In the genomic region with DNA sequence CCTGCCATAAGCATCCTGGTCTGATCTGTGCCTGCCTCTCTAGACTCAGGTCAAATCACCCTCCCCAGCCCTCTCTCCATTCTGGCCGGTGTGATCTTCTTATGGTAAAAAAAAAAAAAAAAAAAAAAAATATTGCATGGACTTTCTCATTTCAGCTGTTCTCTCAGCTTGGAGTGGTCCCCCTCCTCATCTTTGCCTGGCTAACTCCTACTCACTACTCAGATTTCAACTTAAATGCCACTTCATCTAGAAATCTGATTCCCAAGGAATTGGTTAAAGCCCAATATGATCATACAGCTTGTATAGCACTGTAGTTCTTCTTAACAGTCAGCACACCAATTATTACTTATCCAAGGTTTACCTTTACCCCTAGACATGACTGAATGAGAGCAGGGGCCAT, we compare ENCODE assay signal across 16 cellular contexts.
DNase-seq lines count a peak whose midpoint lies in the region; ATAC-seq, FAIRE-seq and TF ChIP-seq lines count a peak whose summit lies in the region.
"Had no signal": no experiment of that assay in that cellular context is flagged by ENCODE, and none has a peak within 500 bp of the region (broad histone marks: within the 10 kb centered on the region; RNA-seq: fewer than 3 reads in every experiment).

No MANE protein-coding gene starts in this region.

- H4K91ac ChIP-seq in IMR-90 (ENCODE audit: insufficient read depth, low read depth, low read length), result peak overlapping the region; percentile 92

- no peak for TF ChIP-seq EP300 in A549 (IDR thresholded peaks at IDR 0.05)

- no peak for FAIRE-seq in A549 (lab: Jason Lieb, UNC)

- no TSS peak for BruUV-seq in IMR-90 (replicated peaks; lab: Mats Ljungman, UMichigan)

- H3K23ac ChIP-seq in IMR-90 (ENCODE audit: low read depth, low read length), result peak overlapping the region; percentile 44; the same call in 1 of the 2 replicates

- H4K20me1 ChIP-seq in IMR-90 (ENCODE audit: insufficient read depth, low read length), result no peaks in the 10 kb centered on the region

- POLR2A ChIA-PET in A549 (lab: Yijun Ruan, JAX), result interaction anchor here (1.1 kb wide), 1 partner anchor 20 kb away, joined by 14 read pairs; no protein-coding TSS in a partner anchor
- POLR2A ChIA-PET in IMR-90 (lab: Charles Lee; ENCODE audit: unreplicated experiment), result interaction anchor here (0.6 to 0.9 kb wide), 2 partner anchors 35 to 853 kb away, joined by 3 to 12 read pairs; no protein-coding TSS in a partner anchor

- H3K4me1 ChIP-seq in A549, result peaks cover 38% of the 10 kb centered on the region
- peaks cover 21% of the 10 kb centered on the region for H3K4me1 ChIP-seq in IMR-90 (ENCODE audit: control insufficient read depth, insufficient read depth, low read length)
- H3K4me1 ChIP-seq in mucosa of rectum (ENCODE audit: control insufficient read depth in 2 of 2, insufficient read depth in 2 of 2, low read length in 2 of 2), result peaks cover 15 to 26% of the 10 kb centered on the region in 2 donors

- peaks cover 6% of the 10 kb centered on the region; the same call in 1 of the 2 replicates for H3K9me1 ChIP-seq in IMR-90 (ENCODE audit: insufficient read depth, low read length)

- DNase-seq in A549 (ENCODE audit: low read depth in 1 of 2, low spot score in 1 of 2) (no peak), IMR-90 (peak; percentile 27), brain microvascular endothelial cell (peak; percentile 16), MG63 (no peak), DMS 273 (lab: John Stamatoyannopoulos, UW; ENCODE audit: unreplicated experiment) (no peak)
- no peak for DNase-seq in stimulated activated CD8-positive, alpha-beta memory T cell treated with anti-CD3 and anti-CD28 coated beads, Interleukin-4, amount 100 ng/mL, for 48 hours
- DNase-seq: activated naive CD4-positive, alpha-beta T cell treated with anti-CD3 and anti-CD28 coated beads, Interleukin-2, amount 10 ng/mL, durations not matched to agents 7 days and 5 days; central memory CD4-positive, alpha-beta T cell; hippocampal formation; left ventricle myocardium superior; NCI-H1417 treated with DMSO at 0.1 percent for 48 hours; NCI-H748 treated with DMSO at 0.1 percent for 48 hours; stimulated activated CD4-positive, alpha-beta T cell treated with anti-CD3 and anti-CD28 coated beads, Interleukin-12 subunit alpha, Interleukin-12 subunit beta, amount 100 ng/mL, for 4 hours; upper lobe of left lung had no signal

- dilution Hi-C loops in IMR-90 (cut with HindIII; ENCODE audit: low sequenced_read_pairs, unreplicated experiment), result no loop called here

- H3K4me3 ChIP-seq in A549, result no peak overlapping the region
- no peak overlapping the region for H3K4me3 ChIP-seq in IMR-90 (ENCODE audit: insufficient read depth, low read depth, low read length)
- H3K4me3 ChIP-seq in brain microvascular endothelial cell (ENCODE audit: low read depth, low read length), result no peak overlapping the region
- H3K4me3 ChIP-seq in mucosa of rectum (ENCODE audit: low read length in 2 of 2), result no peak overlapping the region
- no peak overlapping the region for H3K4me3 ChIP-seq in MG63
- H3K4me3 ChIP-seq: upper lobe of left lung had no signal

- peak overlapping the region; percentile 93 for H2BK120ac ChIP-seq in IMR-90 (ENCODE audit: low read depth, low read length)

- intact Hi-C loops in IMR-90 (cut with micrococcal nuclease), result loop anchor here (1.0 kb wide), 2 partner anchors 20 to 50 kb away; no protein-coding TSS in a partner anchor

- H3K4me2 ChIP-seq in A549 (peak overlapping the region; percentile 58; the same call in 2 of the 3 replicates), IMR-90 (ENCODE audit: low read depth, low read length) (peak overlapping the region; percentile 13; the same call in 1 of the 2 replicates)

- peak overlapping the region; percentile 83 to 88 for H4K8ac ChIP-seq in IMR-90 (ENCODE audit: low read depth in 2 of 2, low read length in 2 of 2)

- H3K79me1 ChIP-seq in IMR-90 (ENCODE audit: low read depth in 1 of 2, low read length in 2 of 2), result no peaks in the 10 kb centered on the region; a peak in 1 of 4 replicates

- H3K27ac ChIP-seq in A549 (peak overlapping the region; percentile 45 to 72), IMR-90 (ENCODE audit: insufficient read depth, low read length) (peak overlapping the region; percentile 97), brain microvascular endothelial cell (peak overlapping the region; percentile 93), mucosa of rectum (ENCODE audit: low read depth in 2 of 2, low read length in 2 of 2) (peak overlapping the region; percentile 35 to 56)

- H3K9me3 ChIP-seq in A549 (no peaks in the 10 kb centered on the region), IMR-90 (ENCODE audit: control insufficient read depth, insufficient read depth, low read length) (no peaks in the 10 kb centered on the region), mucosa of rectum (ENCODE audit: control insufficient read depth in 2 of 2, low read length in 2 of 2) (no peaks in the 10 kb centered on the region), MG63 (no peaks in the 10 kb centered on the region)
- H3K9me3 ChIP-seq: upper lobe of left lung had no signal

- peak overlapping the region; percentile 89 for H3K56ac ChIP-seq in IMR-90 (ENCODE audit: extremely low read depth, insufficient read depth, low read length)

- H3K9ac ChIP-seq in IMR-90 (ENCODE audit: low read depth, low read length), result no peak overlapping the region
- H3K9ac ChIP-seq in mucosa of rectum (ENCODE audit: low read depth in 1 of 2, low read length in 2 of 2), result no peak overlapping the region

- peak overlapping the region; percentile 3 for H2AK9ac ChIP-seq in IMR-90 (replicated peaks; ENCODE audit: low read depth, low read length, poor library complexity)

- H4K5ac ChIP-seq in IMR-90 (ENCODE audit: low read depth, low read length), result peak overlapping the region; percentile 58

- H2AK5ac ChIP-seq in IMR-90 (ENCODE audit: low read depth, low read length), result peak overlapping the region; percentile 72

- TF ChIP-seq POLR2A in A549 (IDR thresholded peaks at IDR 0.05; ENCODE audit: low read length) (no peak), IMR-90 (IDR thresholded peaks at IDR 0.05; ENCODE audit: low read depth, low read length) (no peak)

- TF ChIP-seq RAD21 in A549 (conservative IDR thresholded peaks at IDR 0.05 in 1 of 2, IDR thresholded peaks at IDR 0.05 in 1 of 2) (no peak), IMR-90 (IDR thresholded peaks at IDR 0.05; ENCODE audit: low read length) (no peak)

- H3K36me3 ChIP-seq in IMR-90 (ENCODE audit: control insufficient read depth, insufficient read depth, low read length) (no peaks in the 10 kb centered on the region), brain microvascular endothelial cell (replicated peaks) (no peaks in the 10 kb centered on the region), mucosa of rectum (ENCODE audit: control insufficient read depth in 2 of 2, insufficient read depth in 2 of 2, low read length in 2 of 2) (no peaks in the 10 kb centered on the region), MG63 (no peaks in the 10 kb centered on the region)
- H3K36me3 ChIP-seq: upper lobe of left lung had no signal

- peak overlapping the region; percentile 89 for H3K4ac ChIP-seq in IMR-90 (ENCODE audit: low read depth, low read length)

- TF ChIP-seq CTCF in A549 (IDR thresholded peaks at IDR 0.05) (no peak), IMR-90 (conservative IDR thresholded peaks at IDR 0.05; ENCODE audit: low read depth, low read length) (no peak), brain microvascular endothelial cell (IDR thresholded peaks at IDR 0.05; ENCODE audit: low read depth, low read length, missing control alignments) (no peak)

- CTCF ChIA-PET in A549 (lab: Yijun Ruan, JAX) (interaction anchor here (1.4 kb wide), 1 partner anchor 21 kb away, joined by 4 read pairs; no protein-coding TSS in a partner anchor), IMR-90 (lab: Yijun Ruan, JAX) (interaction anchor here (0.6 to 0.9 kb wide), 4 partner anchors 29 to 655 kb away, joined by 3 to 6 read pairs (median 4); no protein-coding TSS in a partner anchor)

- peak overlapping the region; percentile 54 for H3K14ac ChIP-seq in IMR-90 (replicated peaks; ENCODE audit: low read depth, low read length)

- in situ Hi-C loops in IMR-90 (cut with MboI; ENCODE audit: low sequenced_read_pairs) (no loop called here), brain microvascular endothelial cell (cut with HindIII; ENCODE audit: low pct_ligation_motif_present, low sequenced_read_pairs) (no loop called here)

- WGBS in A549 (ENCODE audit: missing lambda C conversion rate), result 95% methylated on average over 1 of the region's 1 CpG
- no CpG with 5 or more reads among the region's 1 CpG for WGBS in IMR-90 (ENCODE audit: extremely low coverage in 2 of 2, insufficient read length in 1 of 2), 2 experiments

- H2AFZ ChIP-seq in IMR-90 (replicated peaks; ENCODE audit: low read length, poor library complexity), result no peak overlapping the region

- H2BK5ac ChIP-seq in IMR-90 (ENCODE audit: low read depth, low read length, poor library complexity, severe bottlenecking), result peak overlapping the region; percentile 83

- H3K27me3 ChIP-seq in IMR-90 (ENCODE audit: control insufficient read depth, insufficient read depth, low read length) (no peaks in the 10 kb centered on the region), brain microvascular endothelial cell (replicated peaks) (no peaks in the 10 kb centered on the region), mucosa of rectum (ENCODE audit: control insufficient read depth in 2 of 2, insufficient read depth in 2 of 2, low read length in 2 of 2) (no peaks in the 10 kb centered on the region), MG63 (no peaks in the 10 kb centered on the region)
- H3K27me3 ChIP-seq: upper lobe of left lung had no signal

- peak overlapping the region; percentile 71; the same call in 2 of the 3 replicates for H2BK15ac ChIP-seq in IMR-90 (ENCODE audit: low read depth, low read length)

- H2BK20ac ChIP-seq in IMR-90 (ENCODE audit: low read depth, low read length), result peak overlapping the region; percentile 96

- peak overlapping the region; percentile 77 for H3K18ac ChIP-seq in IMR-90 (ENCODE audit: low read depth, low read length)

- peak in 1 of 2 experiments; percentile 35; a peak in 3 of 6 replicates for ATAC-seq in A549
- peak; percentile 28 for ATAC-seq in IMR-90 (ENCODE audit: low read depth)
- ATAC-seq in GM19452 (IDR thresholded peaks at IDR 0.05; ENCODE audit: unreplicated experiment), result no peak
- ATAC-seq: left ventricle myocardium superior had no signal

TF ChIP-seq in A549, 52 proteins besides CTCF, POLR2A, EP300 and RAD21 (continues in another document):
- TF ChIP-seq CBX8 (IDR thresholded peaks at IDR 0.05) (no peak), MYC (IDR thresholded peaks at IDR 0.05; ENCODE audit: borderline replicate concordance, low read length) (no peak), CBX2 (IDR thresholded peaks at IDR 0.05; ENCODE audit: borderline replicate concordance, low read depth) (no peak), BHLHE40 (IDR thresholded peaks at IDR 0.05; ENCODE audit: low read depth, low read length) (no peak), CHD4 (IDR thresholded peaks at IDR 0.05; ENCODE audit: borderline replicate concordance) (no peak)

TF ChIP-seq in IMR-90, 13 proteins besides CTCF, POLR2A, EP300 and RAD21:
- TF ChIP-seq NFE2L2 (IDR thresholded peaks at IDR 0.05; ENCODE audit: low read depth, low read length), result no peak

Comparison
In these comparisons a context has a peak if more than half of its experiments do, and no peak if none do; other contexts are left out.
1. DNase-seq: peak in IMR-90 (single experiment) and brain microvascular endothelial cell (single experiment); none in A549 (0 of 2), MG63 (single experiment), DMS 273 (single experiment) and stimulated activated CD8-positive, alpha-beta memory T cell treated with anti-CD3 and anti-CD28 coated beads, Interleukin-4, amount 100 ng/mL, for 48 hours (single experiment).
2. H3K27ac ChIP-seq: peak in every context shown above with its lines; median percentile 97 in IMR-90; 93 in brain microvascular endothelial cell; 58 in A549; 46 in mucosa of rectum.